Comparison of ENCODE assay signal across 8 cellular contexts in genomic region chr3:153768559-153769469, GRCh38.
DNase-seq lines count a peak whose midpoint lies in the region; ATAC-seq, FAIRE-seq and TF ChIP-seq lines count a peak whose summit lies in the region.

No MANE protein-coding gene starts in this region.

- TF ChIP-seq CTCF in natural killer cell (IDR thresholded peaks at IDR 0.05): peak; percentile 79
- TF ChIP-seq CTCF in type B pancreatic cell (conservative IDR thresholded peaks at IDR 0.05): peak; percentile 82

- peak; percentile 91 for FAIRE-seq in GM19239 (lab: Jason Lieb, UNC)

- H3K27me3 Mint-ChIP-seq in activated CD4-positive, alpha-beta memory T cell treated with anti-CD3 and anti-CD28 coated beads, Interleukin-2, amount 10 ng/mL, durations not matched to agents 7 days and 5 days: peaks cover 8% of the 10 kb centered on the region
- peaks cover 19 to 44% of the 10 kb centered on the region in 2 donors for H3K27me3 Mint-ChIP-seq in natural killer cell (ENCODE audit: low read depth in 2 of 2)
- no peaks in the 10 kb centered on the region for H3K27me3 Mint-ChIP-seq in type B pancreatic cell

- peaks cover 3% of the 10 kb centered on the region for H3K36me3 Mint-ChIP-seq in activated CD4-positive, alpha-beta memory T cell treated with anti-CD3 and anti-CD28 coated beads, Interleukin-2, amount 10 ng/mL, durations not matched to agents 7 days and 5 days (ENCODE audit: low read depth)
- no peaks in the 10 kb centered on the region for H3K36me3 Mint-ChIP-seq in natural killer cell
- H3K36me3 Mint-ChIP-seq in type B pancreatic cell: no peaks in the 10 kb centered on the region

- H3K27ac Mint-ChIP-seq in activated CD4-positive, alpha-beta memory T cell treated with anti-CD3 and anti-CD28 coated beads, Interleukin-2, amount 10 ng/mL, durations not matched to agents 7 days and 5 days: no peak overlapping the region
- H3K27ac Mint-ChIP-seq in natural killer cell: no peak overlapping the region
- H3K27ac Mint-ChIP-seq in type B pancreatic cell: no peak overlapping the region

- no peak for TF ChIP-seq POLR2A in erythroblast (IDR thresholded peaks at IDR 0.05; ENCODE audit: low read length)

- H3K4me3 Mint-ChIP-seq in activated CD4-positive, alpha-beta memory T cell treated with anti-CD3 and anti-CD28 coated beads, Interleukin-2, amount 10 ng/mL, durations not matched to agents 7 days and 5 days: no peak overlapping the region
- no peak overlapping the region for H3K4me3 Mint-ChIP-seq in natural killer cell
- H3K4me3 Mint-ChIP-seq in type B pancreatic cell: no peak overlapping the region

- CTCF ChIA-PET in activated CD4-positive, alpha-beta memory T cell treated with anti-CD3 and anti-CD28 coated beads, Interleukin-2, amount 10 ng/mL, durations not matched to agents 7 days and 5 days (lab: Charles Lee): interaction anchor here (0.5 to 1.9 kb wide), 12 partner anchors 15 to 742 kb away, joined by 3 to 8 read pairs (median 3); no protein-coding TSS in a partner anchor

- peaks cover 13% of the 10 kb centered on the region for H3K9me3 Mint-ChIP-seq in activated CD4-positive, alpha-beta memory T cell treated with anti-CD3 and anti-CD28 coated beads, Interleukin-2, amount 10 ng/mL, durations not matched to agents 7 days and 5 days
- H3K9me3 Mint-ChIP-seq in natural killer cell: peaks cover 0 to 3% of the 10 kb centered on the region in 2 donors
- H3K9me3 Mint-ChIP-seq in type B pancreatic cell: peaks cover 4% of the 10 kb centered on the region

- ATAC-seq in HG03139 (IDR thresholded peaks at IDR 0.05; ENCODE audit: unreplicated experiment): peak; percentile 97
- ATAC-seq in natural killer cell: peak; percentile 88 to 99 (median 95)

- POLR2A ChIA-PET in activated CD4-positive, alpha-beta memory T cell treated with anti-CD3 and anti-CD28 coated beads, Interleukin-2, amount 10 ng/mL, durations not matched to agents 7 days and 5 days (lab: Charles Lee): interaction anchor here (1.1 kb wide), 1 partner anchor 606 kb away, joined by 5 read pairs; no protein-coding TSS in a partner anchor

- no peaks in the 10 kb centered on the region for H3K4me1 Mint-ChIP-seq in activated CD4-positive, alpha-beta memory T cell treated with anti-CD3 and anti-CD28 coated beads, Interleukin-2, amount 10 ng/mL, durations not matched to agents 7 days and 5 days
- peaks cover 5 to 7% of the 10 kb centered on the region in 2 donors for H3K4me1 Mint-ChIP-seq in natural killer cell
- no peaks in the 10 kb centered on the region for H3K4me1 Mint-ChIP-seq in type B pancreatic cell (ENCODE audit: unreplicated experiment)

- DNase-seq in CMK (ENCODE audit: low read depth) (peak; percentile 27), GM19239 (ENCODE audit: insufficient read length, low spot score) (peak; percentile 22), NCI-H524 treated with DMSO at 0.1 percent for 48 hours (lab: John Stamatoyannopoulos, UW) (peak; percentile 22), erythroblast (lab: John Stamatoyannopoulos, UW) (peak; percentile 63 to 66), natural killer cell (no peak), type B pancreatic cell (ENCODE audit: extremely low spot score, unreplicated experiment) (no peak)
- peak; percentile 48 for DNase-seq in activated CD4-positive, alpha-beta memory T cell treated with anti-CD3 and anti-CD28 coated beads, Interleukin-2, amount 10 ng/mL, durations not matched to agents 7 days and 5 days

- intact Hi-C loops in natural killer cell (cut with micrococcal nuclease): loop anchor here (1.0 to 2.0 kb wide), 4 partner anchors 604 to 743 kb away; no protein-coding TSS in a partner anchor

Comparison
In these comparisons a context has a peak if more than half of its experiments do, and no peak if none do; other contexts are left out.
1. DNase-seq: peak in CMK (single experiment), GM19239 (single experiment), NCI-H524 treated with DMSO at 0.1 percent for 48 hours (single experiment), activated CD4-positive, alpha-beta memory T cell treated with anti-CD3 and anti-CD28 coated beads, Interleukin-2, amount 10 ng/mL, durations not matched to agents 7 days and 5 days (single experiment) and erythroblast (2 of 2); none in natural killer cell (single experiment) and type B pancreatic cell (single experiment).